ENCODE assay signal across 10 cellular contexts in genomic region chr15:76341366-76342045, GRCh38. TPM values are rescaled to one million over a fixed set of nuclear protein-coding genes. Genes with fewer than 3 reads are reported as not detected.
DNase-seq lines count a peak whose midpoint lies in the region; ATAC-seq and TF ChIP-seq lines count a peak whose summit lies in the region.
"Had no signal": no experiment of that assay in that cellular context is flagged by ENCODE, and none has a peak within 500 bp of the region (broad histone marks: within the 10 kb centered on the region; RNA-seq: fewer than 3 reads in every experiment).

No MANE protein-coding gene starts in this region.

- peaks cover 49% of the 10 kb centered on the region for H3K4me1 ChIP-seq in hepatocyte (ENCODE audit: insufficient read depth)
- H3K4me1 ChIP-seq in skeletal muscle tissue (ENCODE audit: control insufficient read depth in 3 of 3, insufficient read depth in 3 of 3, low read length in 3 of 3) = peaks cover 39 to 49% (median 41%) of the 10 kb centered on the region in 3 donors

- no peak overlapping the region for H3K9ac ChIP-seq in skeletal muscle tissue (ENCODE audit: low read depth in 1 of 3, low read length in 3 of 3)

- H3K27me3 Mint-ChIP-seq in T-cell = peaks cover 64 to 85% of the 10 kb centered on the region in 2 donors

- ATAC-seq in T-cell (replicated peaks in 1 of 4) (no peak), GM18502 (IDR thresholded peaks at IDR 0.05; ENCODE audit: poor library complexity, unreplicated experiment) (no peak)
- ATAC-seq: A549 had no signal

- peak; percentile 31 for DNase-seq in DMS79 treated with DMSO at 0.1 percent for 48 hours (lab: John Stamatoyannopoulos, UW)
- no peak for DNase-seq in DMS79 (lab: John Stamatoyannopoulos, UW)
- DNase-seq in T-cell = peak in 1 of 34 experiments; percentile 20
- no peak for DNase-seq in hepatocyte (ENCODE audit: low spot score)
- no peak for DNase-seq in GM03348 (ENCODE audit: low spot score)
- DNase-seq in KG1 (lab: John Stamatoyannopoulos, UW) = no peak

- CTCF ChIA-PET in T-cell (lab: Charles Lee) = interaction anchor here in 1 of 2 donors (0.5 to 0.7 kb wide), 2 partner anchors 202 to 737 kb away, joined by 3 to 4 read pairs; no protein-coding TSS in a partner anchor

- peaks cover 11% of the 10 kb centered on the region for H4K20me1 ChIP-seq in hepatocyte (ENCODE audit: insufficient read depth, poor library complexity, severe bottlenecking)

- TF ChIP-seq CTCF in hepatocyte (IDR thresholded peaks at IDR 0.05; ENCODE audit: poor library complexity) = no peak

- peak overlapping the region; percentile 97 for H3K4me2 ChIP-seq in hepatocyte
- H3K4me2 ChIP-seq: A549 had no signal

- peaks cover 59 to 65% (median 59%) of the 10 kb centered on the region in 3 donors for H3K4me1 Mint-ChIP-seq in T-cell

- H3K27me3 ChIP-seq in hepatocyte = peaks cover 99% of the 10 kb centered on the region
- peaks cover 96 to 97% (median 97%) of the 10 kb centered on the region in 3 donors for H3K27me3 ChIP-seq in skeletal muscle tissue (ENCODE audit: control insufficient read depth in 3 of 3, insufficient read depth in 3 of 3, low read length in 3 of 3)

- H2AFZ ChIP-seq in hepatocyte = no peak overlapping the region

- no peak overlapping the region for H3K27ac Mint-ChIP-seq in T-cell

- H3K9me3 Mint-ChIP-seq in T-cell = no peaks in the 10 kb centered on the region

- H3K9me2 ChIP-seq in hepatocyte (replicated peaks; ENCODE audit: insufficient read depth) = no peaks in the 10 kb centered on the region

- H3K36me3 ChIP-seq in hepatocyte (replicated peaks; ENCODE audit: insufficient read depth, low read depth) (no peaks in the 10 kb centered on the region), skeletal muscle tissue (ENCODE audit: control insufficient read depth in 3 of 3, insufficient read depth in 3 of 3, low read length in 3 of 3) (no peaks in the 10 kb centered on the region)

- peak overlapping the region; percentile 63 to 94 (median 80) for H3K4me3 Mint-ChIP-seq in T-cell

- H3K9me3 ChIP-seq in hepatocyte (ENCODE audit: low read depth) (no peaks in the 10 kb centered on the region), skeletal muscle tissue (ENCODE audit: control insufficient read depth in 3 of 3, low read length in 3 of 3) (no peaks in the 10 kb centered on the region)
- H3K9me3 ChIP-seq: A549 had no signal

- no peak overlapping the region for H3K4me3 ChIP-seq in hepatocyte
- H3K4me3 ChIP-seq in skeletal muscle tissue (ENCODE audit: low read length in 3 of 3) = peak overlapping the region in 2 of 3 donors; percentile 31 to 41
- H3K4me3 ChIP-seq: A549 had no signal

- H3K27ac ChIP-seq in hepatocyte (peak overlapping the region; percentile 92), skeletal muscle tissue (ENCODE audit: low read depth, low read length) (no peak overlapping the region)
- H3K27ac ChIP-seq: A549 had no signal

- 21% methylated on average over 26 of the region's 42 CpGs for WGBS in hepatocyte (ENCODE audit: low lambda C conversion rate, missing lambda C conversion rate)

- peaks cover 36% of the 10 kb centered on the region for H3K79me2 ChIP-seq in hepatocyte

- POLR2A ChIA-PET in T-cell (lab: Charles Lee) = no interaction called here

- H3K36me3 Mint-ChIP-seq in T-cell = no peaks in the 10 kb centered on the region

RNA-seq across cellular contexts. Expression of gene ISL2, which starts 4.9 kb away (rescaled TPM):
- under 1 TPM in 3 of 5 donors, not detected in 2; 0.23 to 0.44 (median 0.26) TPM for total RNA-seq in T-cell
- 3.9 and 5.3 TPM in 2 replicates for total RNA-seq in hepatocyte
- polyA plus RNA-seq in hepatocyte = 3.3 and 4.7 TPM in 2 replicates
- total RNA-seq in skeletal muscle tissue = not detected
- total RNA-seq: lower leg skin had no signal

RNA-seq across cellular contexts. Expression of gene ETFA, which starts 30.2 kb away (rescaled TPM):
- total RNA-seq in T-cell (10 to 100 TPM; 34.6 to 53.9 (median 50.4) TPM), hepatocyte (154 and 175 TPM in 2 replicates), skeletal muscle tissue (129 TPM)
- polyA plus RNA-seq in hepatocyte = 185 and 193 TPM in 2 replicates
